Comparison of ENCODE assay signal across 16 cellular contexts in the genomic region with DNA sequence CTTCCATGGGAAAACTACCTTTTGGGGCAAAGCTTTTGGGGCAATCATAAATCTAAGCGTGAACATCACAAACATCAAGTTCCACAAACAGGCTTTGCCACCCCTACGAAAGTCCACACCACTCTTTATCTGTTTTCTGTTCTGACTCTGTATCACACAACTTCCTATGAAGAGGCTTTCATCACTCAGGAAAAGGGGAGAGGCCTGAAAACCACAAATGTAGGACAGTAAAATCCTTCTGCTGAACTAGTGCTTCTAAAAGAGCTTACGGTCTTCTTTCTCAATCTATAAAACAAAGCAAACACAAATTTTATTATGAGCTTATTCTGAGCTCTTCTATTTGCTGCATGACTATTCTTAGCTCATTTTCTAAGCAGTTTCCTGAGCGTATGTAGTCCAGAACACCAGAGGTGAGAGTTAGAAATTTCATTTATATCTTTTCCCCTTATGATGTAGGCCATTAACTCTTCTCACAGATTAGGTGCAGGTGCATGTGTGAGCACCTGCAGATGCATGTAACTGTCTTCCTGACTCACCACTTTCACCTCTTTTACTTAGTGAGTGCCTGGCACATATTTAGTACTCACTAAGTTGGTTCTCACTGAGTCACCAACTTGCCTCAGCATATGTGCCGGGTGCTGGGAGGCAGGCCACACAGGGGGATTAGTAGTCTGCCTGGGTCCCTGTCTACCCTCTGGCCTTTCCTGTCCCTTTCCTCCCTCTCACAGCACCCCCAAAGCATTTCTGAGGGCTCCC. TPM values are rescaled to one million over a fixed set of nuclear protein-coding genes. Genes with fewer than 3 reads are reported as not detected.
A peak's percentile ranks its signal among the peaks of the same experiment; 100 is the strongest.
DNase-seq lines count a peak whose midpoint lies in the region; ATAC-seq and TF ChIP-seq lines count a peak whose summit lies in the region.
"Had no signal": no experiment of that assay in that cellular context is flagged by ENCODE, and none has a peak within 500 bp of the region (broad histone marks: within the 10 kb centered on the region; RNA-seq: fewer than 3 reads in every experiment).

No MANE protein-coding gene starts in this region.

- no peaks in the 10 kb centered on the region for H3K79me2 ChIP-seq in OCI-LY7 (ENCODE audit: insufficient read depth, low read depth, low read length)

- no peaks in the 10 kb centered on the region for H3K9me2 ChIP-seq in OCI-LY7 (ENCODE audit: insufficient read depth, low read length)

- CTCF ChIA-PET in activated naive CD4-positive, alpha-beta T cell treated with anti-CD3 and anti-CD28 coated beads, Interleukin-2, amount 10 ng/mL, durations not matched to agents 7 days and 5 days (lab: Charles Lee) = interaction anchor here (0.6 to 6.8 kb wide), 8 partner anchors 13 to 357 kb away, joined by 3 to 151 read pairs (median 4); a partner anchor contains a TSS
- CTCF ChIA-PET in OCI-LY7 (lab: Charles Lee; ENCODE audit: unreplicated experiment) = interaction anchor here (0.9 to 3.1 kb wide), 9 partner anchors 9 to 134 kb away, joined by 3 to 34 read pairs (median 6); a partner anchor contains a TSS

- peaks cover 51% of the 10 kb centered on the region for H3K4me1 ChIP-seq in OCI-LY7 (ENCODE audit: insufficient read depth, low read length, poor library complexity, severe bottlenecking)

- no peaks in the 10 kb centered on the region for H4K20me1 ChIP-seq in OCI-LY7 (ENCODE audit: insufficient read depth, low read length)

- no peak for DNase-seq in activated naive CD4-positive, alpha-beta T cell treated with anti-CD3 and anti-CD28 coated beads, Interleukin-2, amount 50 U/mL, for 72 hours (ENCODE audit: low spot score in 2 of 2)
- no peak for DNase-seq in activated naive CD4-positive, alpha-beta T cell treated with anti-CD3 and anti-CD28 coated beads, Interleukin-2, amount 10 ng/mL, durations not matched to agents 7 days and 5 days
- DNase-seq in OCI-LY7 (ENCODE audit: low spot score) (peak; percentile 90), choroid plexus epithelial cell (ENCODE audit: low read depth) (peak; percentile 24), iPS-NIHi11 (ENCODE audit: low spot score) (no peak)
- no peak for DNase-seq in stimulated activated CD4-positive, alpha-beta T cell treated with anti-CD3 and anti-CD28 coated beads, Interleukin-4, amount 100 ng/mL, for 4 hours
- DNase-seq: activated CD8-positive, alpha-beta memory T cell treated with anti-CD3 and anti-CD28 coated beads, Interleukin-2, amount 50 U/mL, for 48 hours; DMS153; NCI-H2171 treated with DMSO at 0.1 percent for 48 hours; ovary; upper lobe of left lung had no signal

- H3K27ac Mint-ChIP-seq in activated naive CD4-positive, alpha-beta T cell treated with anti-CD3 and anti-CD28 coated beads, Interleukin-2, amount 50 U/mL, for 72 hours = peak overlapping the region in 1 of 2 donors; percentile 70
- no peak overlapping the region for H3K27ac Mint-ChIP-seq in activated naive CD4-positive, alpha-beta T cell treated with anti-CD3 and anti-CD28 coated beads, Interleukin-2, amount 10 ng/mL, durations not matched to agents 7 days and 5 days

- peak overlapping the region; percentile 43 for H3K4me3 ChIP-seq in OCI-LY7 (ENCODE audit: low read depth, low read length, poor library complexity, severe bottlenecking)
- H3K4me3 ChIP-seq in choroid plexus epithelial cell (ENCODE audit: low read depth, low read length) = no peak overlapping the region
- H3K4me3 ChIP-seq: GM12878, ovary, upper lobe of left lung had no signal

- peak overlapping the region; percentile 77 for H3K4me2 ChIP-seq in OCI-LY7 (ENCODE audit: low read length)

- H3K4me1 Mint-ChIP-seq in activated naive CD4-positive, alpha-beta T cell treated with anti-CD3 and anti-CD28 coated beads, Interleukin-2, amount 10 ng/mL, durations not matched to agents 7 days and 5 days = peaks cover 29% of the 10 kb centered on the region

- no peak overlapping the region for H3K4me3 Mint-ChIP-seq in activated naive CD4-positive, alpha-beta T cell treated with anti-CD3 and anti-CD28 coated beads, Interleukin-2, amount 10 ng/mL, durations not matched to agents 7 days and 5 days

- BruUV-seq in OCI-LY7 (replicated peaks; lab: Mats Ljungman, UMichigan) = no TSS peak

- TF ChIP-seq CTCF in OCI-LY7 (conservative IDR thresholded peaks at IDR 0.05; ENCODE audit: low read length) (no peak), choroid plexus epithelial cell (conservative IDR thresholded peaks at IDR 0.05; ENCODE audit: low read depth, low read length) (no peak)

- no peaks in the 10 kb centered on the region for H3K27me3 Mint-ChIP-seq in activated naive CD4-positive, alpha-beta T cell treated with anti-CD3 and anti-CD28 coated beads, Interleukin-2, amount 10 ng/mL, durations not matched to agents 7 days and 5 days

- ATAC-seq in activated naive CD4-positive, alpha-beta T cell treated with anti-CD3 and anti-CD28 coated beads, Interleukin-2, amount 50 U/mL, for 72 hours = peak; percentile 29 to 81
- ATAC-seq in HG03565 (IDR thresholded peaks at IDR 0.05; ENCODE audit: unreplicated experiment) (no peak), HG03025 (IDR thresholded peaks at IDR 0.05; ENCODE audit: low FRiP score, unreplicated experiment) (no peak)
- ATAC-seq: GM12878 had no signal

- H3K9me3 ChIP-seq in OCI-LY7 (ENCODE audit: low read length) = no peaks in the 10 kb centered on the region
- H3K9me3 ChIP-seq: ovary, upper lobe of left lung had no signal

- no peaks in the 10 kb centered on the region for H3K9me3 Mint-ChIP-seq in activated naive CD4-positive, alpha-beta T cell treated with anti-CD3 and anti-CD28 coated beads, Interleukin-2, amount 50 U/mL, for 72 hours
- no peaks in the 10 kb centered on the region for H3K9me3 Mint-ChIP-seq in activated naive CD4-positive, alpha-beta T cell treated with anti-CD3 and anti-CD28 coated beads, Interleukin-2, amount 10 ng/mL, durations not matched to agents 7 days and 5 days

- H3K36me3 ChIP-seq in OCI-LY7 (ENCODE audit: insufficient read depth, low read length) = peaks cover 55% of the 10 kb centered on the region
- H3K36me3 ChIP-seq: ovary had no signal

- no peak overlapping the region for H2AFZ ChIP-seq in OCI-LY7 (ENCODE audit: low read length)

- POLR2A ChIA-PET in OCI-LY7 (lab: Charles Lee) = interaction anchor here (0.5 to 3.1 kb wide), 21 partner anchors 8 to 365 kb away, joined by 3 to 75 read pairs (median 6); a partner anchor contains a TSS

- intact Hi-C loops in OCI-LY7 (cut with micrococcal nuclease; ENCODE audit: unreplicated experiment) = loop anchor here (1.0 to 10.0 kb wide), 6 partner anchors 28 to 713 kb away; a partner anchor contains a TSS

- H3K27ac ChIP-seq in OCI-LY7 (ENCODE audit: low read depth, low read length, poor library complexity, severe bottlenecking) = peak overlapping the region; percentile 95
- H3K27ac ChIP-seq: ovary, upper lobe of left lung had no signal

- peaks cover 0 to 6% of the 10 kb centered on the region in 2 donors for H3K36me3 Mint-ChIP-seq in activated naive CD4-positive, alpha-beta T cell treated with anti-CD3 and anti-CD28 coated beads, Interleukin-2, amount 50 U/mL, for 72 hours
- H3K36me3 Mint-ChIP-seq in activated naive CD4-positive, alpha-beta T cell treated with anti-CD3 and anti-CD28 coated beads, Interleukin-2, amount 10 ng/mL, durations not matched to agents 7 days and 5 days = peaks cover 26% of the 10 kb centered on the region

RNA-seq across cellular contexts. Expression of a gene that starts 32.9 kb away (rescaled TPM):
- under 1 TPM in 1 of 2 donors, not detected in 1; 0.21 TPM for total RNA-seq in activated naive CD4-positive, alpha-beta T cell treated with anti-CD3 and anti-CD28 coated beads, Interleukin-2, amount 50 U/mL, for 72 hours
- total RNA-seq in OCI-LY7 (2014; rRNA removed; shearing (Covaris generic)) = 0.13 and 2.4 TPM in 2 replicates
- 0.35 and 0.36 TPM in 2 replicates for total RNA-seq in OCI-LY7 (2022)
- total RNA-seq: astrocyte, mesenteric fat pad, ovary had no signal

RNA-seq across cellular contexts. Expression of a gene that starts 58.6 kb away (rescaled TPM):
- total RNA-seq in activated naive CD4-positive, alpha-beta T cell treated with anti-CD3 and anti-CD28 coated beads, Interleukin-2, amount 50 U/mL, for 72 hours = 10 to 100 TPM; 22.2 to 48.0 TPM
- total RNA-seq in OCI-LY7 (2014; rRNA removed; shearing (Covaris generic)) = 35.8 and 38.9 TPM in 2 replicates
- total RNA-seq in OCI-LY7 (2022) = 66.5 and 72.0 TPM in 2 replicates

Comparison
In these comparisons a context has a peak if more than half of its experiments do, and no peak if none do; other contexts are left out.
1. ATAC-seq: peak in activated naive CD4-positive, alpha-beta T cell treated with anti-CD3 and anti-CD28 coated beads, Interleukin-2, amount 50 U/mL, for 72 hours (2 of 2); none in HG03565 (single experiment) and HG03025 (single experiment).
2. DNase-seq: peak in OCI-LY7 (single experiment) and choroid plexus epithelial cell (single experiment); none in activated naive CD4-positive, alpha-beta T cell treated with anti-CD3 and anti-CD28 coated beads, Interleukin-2, amount 50 U/mL, for 72 hours (0 of 2), activated naive CD4-positive, alpha-beta T cell treated with anti-CD3 and anti-CD28 coated beads, Interleukin-2, amount 10 ng/mL, durations not matched to agents 7 days and 5 days (single experiment), stimulated activated CD4-positive, alpha-beta T cell treated with anti-CD3 and anti-CD28 coated beads, Interleukin-4, amount 100 ng/mL, for 4 hours (0 of 2) and iPS-NIHi11 (single experiment).